21 cellular contexts compared by ENCODE assay signal in genomic region chr7:33632322-33632721, GRCh38.
DNase-seq lines count a peak whose midpoint lies in the region; ATAC-seq and TF ChIP-seq lines count a peak whose summit lies in the region.
"Had no signal": no experiment of that assay in that cellular context is flagged by ENCODE, and none has a peak within 500 bp of the region (broad histone marks: within the 10 kb centered on the region; RNA-seq: fewer than 3 reads in every experiment).

No MANE protein-coding gene starts in this region.

- no peak overlapping the region for H3K27ac ChIP-seq in GM23338 (ENCODE audit: low read depth)
- peak overlapping the region; percentile 92 for H3K27ac ChIP-seq in neural progenitor cell
- no peak overlapping the region for H3K27ac ChIP-seq in osteoblast (ENCODE audit: low read depth, low read length)
- no peak overlapping the region for H3K27ac ChIP-seq in esophagus muscularis mucosa (replicated peaks in 1 of 4)
- no peak overlapping the region for H3K27ac ChIP-seq in CD8-positive, alpha-beta T cell (ENCODE audit: low read depth, low read length)
- H3K27ac ChIP-seq: BLaER1 treated with 17β-estradiol and CSF1 and Interleukin-3, amounts not matched to agents 10 nM and 100 nM; C4-2B had no signal

- 98% methylated on average over 24 of the region's 24 CpGs for WGBS in esophagus muscularis mucosa

- H3K4me1 ChIP-seq in GM23338 (ENCODE audit: insufficient read depth) (no peaks in the 10 kb centered on the region; the same call in 1 of the 2 replicates), neural progenitor cell (peaks cover 56% of the 10 kb centered on the region), osteoblast (ENCODE audit: insufficient read depth, low read length) (no peaks in the 10 kb centered on the region), esophagus muscularis mucosa (peaks cover 0 to 3% (median 0%) of the 10 kb centered on the region in 4 donors)
- no peaks in the 10 kb centered on the region for H3K4me1 ChIP-seq in CD8-positive, alpha-beta T cell (ENCODE audit: insufficient read depth, low read length)
- H3K4me1 ChIP-seq: BLaER1 treated with 17β-estradiol and CSF1 and Interleukin-3, amounts not matched to agents 10 nM and 100 nM had no signal

- DNase-seq in GM06990 (ENCODE audit: extremely low read depth, insufficient read length), result peak; percentile 1
- DNase-seq in GM23338 (ENCODE audit: low spot score), result no peak
- DNase-seq in neural progenitor cell (ENCODE audit: low spot score), result peak; percentile 42
- DNase-seq in osteoblast (ENCODE audit: insufficient read length, low spot score, missing footprints), result peak; percentile 36
- DNase-seq in esophagus muscularis mucosa (ENCODE audit: extremely low spot score), result no peak
- DNase-seq in CD8-positive, alpha-beta T cell, result no peak
- no peak for DNase-seq in NCI-H2029 treated with DMSO at 0.1 percent for 48 hours (lab: John Stamatoyannopoulos, UW)
- DNase-seq: 8988T; ACHN; CD4-positive, alpha-beta T cell; CD8-positive, alpha-beta memory T cell; COR-L47; DMS 273 treated with DMSO at 0.1 percent for 48 hours; DMS153; DMS53; DMS79; DND-41; EL; GDM1 had no signal

- no peak overlapping the region for H3K27ac Mint-ChIP-seq in GM23338
- H3K27ac Mint-ChIP-seq in neural progenitor cell, result no peak overlapping the region
- no peak overlapping the region for H3K27ac Mint-ChIP-seq in CD8-positive, alpha-beta T cell
- H3K27ac Mint-ChIP-seq: CD4-positive, alpha-beta T cell; CD8-positive, alpha-beta memory T cell had no signal

- H3K36me3 Mint-ChIP-seq in GM23338 (ENCODE audit: low read depth) (no peaks in the 10 kb centered on the region; the same call in 2 of the 3 replicates), neural progenitor cell (no peaks in the 10 kb centered on the region)
- H3K36me3 Mint-ChIP-seq in CD8-positive, alpha-beta T cell, result peaks cover 3% of the 10 kb centered on the region

- ATAC-seq in GM23338, result peak; percentile 49
- no peak for ATAC-seq in CD8-positive, alpha-beta T cell

- no peaks in the 10 kb centered on the region for H3K27me3 Mint-ChIP-seq in GM23338 (ENCODE audit: insufficient read depth, low read depth, poor library complexity)
- H3K27me3 Mint-ChIP-seq in neural progenitor cell (ENCODE audit: insufficient read depth, low read depth), result peaks cover 2% of the 10 kb centered on the region
- H3K27me3 Mint-ChIP-seq in CD8-positive, alpha-beta T cell (ENCODE audit: low read depth), result no peaks in the 10 kb centered on the region
- H3K27me3 Mint-ChIP-seq: CD4-positive, alpha-beta T cell; CD8-positive, alpha-beta memory T cell had no signal

- intact Hi-C loops in esophagus muscularis mucosa (cut with DNase I), result no loop called here
- intact Hi-C loops in CD8-positive, alpha-beta T cell (cut with DNase I, micrococcal nuclease), result no loop called here

- no peak for TF ChIP-seq POLR2A in esophagus muscularis mucosa (IDR thresholded peaks at IDR 0.05; ENCODE audit: low read depth)

- H3K27me3 ChIP-seq in GM06990 (replicated peaks; ENCODE audit: control insufficient read depth, insufficient read depth, low read length) (no peaks in the 10 kb centered on the region), GM23338 (ENCODE audit: insufficient read depth) (no peaks in the 10 kb centered on the region), neural progenitor cell (no peaks in the 10 kb centered on the region), osteoblast (ENCODE audit: insufficient read depth, low read length) (no peaks in the 10 kb centered on the region), esophagus muscularis mucosa (no peaks in the 10 kb centered on the region)
- no peaks in the 10 kb centered on the region for H3K27me3 ChIP-seq in CD8-positive, alpha-beta T cell (ENCODE audit: insufficient read depth, low read length)
- H3K27me3 ChIP-seq: BLaER1 treated with 17β-estradiol and CSF1 and Interleukin-3, amounts not matched to agents 10 nM and 100 nM had no signal

- no peaks in the 10 kb centered on the region for H3K79me2 ChIP-seq in GM23338 (replicated peaks; ENCODE audit: insufficient read depth)
- H3K79me2 ChIP-seq in neural progenitor cell (ENCODE audit: low read depth), result no peaks in the 10 kb centered on the region
- no peaks in the 10 kb centered on the region for H3K79me2 ChIP-seq in osteoblast (ENCODE audit: insufficient read depth, low read length)

- H3K4me3 Mint-ChIP-seq in GM23338 (no peak overlapping the region), neural progenitor cell (no peak overlapping the region)
- no peak overlapping the region for H3K4me3 Mint-ChIP-seq in CD8-positive, alpha-beta T cell
- H3K4me3 Mint-ChIP-seq: CD4-positive, alpha-beta T cell; CD8-positive, alpha-beta memory T cell had no signal

- H4K20me1 ChIP-seq in GM23338 (replicated peaks; ENCODE audit: insufficient read depth) (no peaks in the 10 kb centered on the region), neural progenitor cell (ENCODE audit: low read depth) (no peaks in the 10 kb centered on the region), osteoblast (ENCODE audit: insufficient read depth, low read length) (no peaks in the 10 kb centered on the region)
- H4K20me1 ChIP-seq: BLaER1 treated with 17β-estradiol and CSF1 and Interleukin-3, amounts not matched to agents 10 nM and 100 nM had no signal

- 0 out of 2 replicates have a peak, but pooled peaks cover 6% of the 10 kb centered on the region for H3K9me2 ChIP-seq in GM23338 (ENCODE audit: insufficient read depth)

- H3K4me2 ChIP-seq in GM23338, result no peak overlapping the region
- peak overlapping the region; percentile 33 for H3K4me2 ChIP-seq in neural progenitor cell
- H3K4me2 ChIP-seq in osteoblast (ENCODE audit: insufficient read depth, low read length), result no peak overlapping the region
- H3K4me2 ChIP-seq: BLaER1 treated with 17β-estradiol and CSF1 and Interleukin-3, amounts not matched to agents 10 nM and 100 nM had no signal

- H3K4me3 ChIP-seq in GM06990 (replicated peaks; ENCODE audit: low read depth, low read length) (no peak overlapping the region), GM23338 (no peak overlapping the region), neural progenitor cell (no peak overlapping the region), osteoblast (ENCODE audit: insufficient read depth, low read length) (no peak overlapping the region), esophagus muscularis mucosa (no peak overlapping the region)
- no peak overlapping the region for H3K4me3 ChIP-seq in CD8-positive, alpha-beta T cell (ENCODE audit: low read depth, low read length)
- H3K4me3 ChIP-seq: BLaER1 treated with 17β-estradiol and CSF1 and Interleukin-3, amounts not matched to agents 10 nM and 100 nM had no signal

- CTCF ChIA-PET in CD8-positive, alpha-beta T cell (lab: Charles Lee), result no interaction called here

- no peaks in the 10 kb centered on the region; the same call in 2 of the 3 replicates for H3K9me3 Mint-ChIP-seq in GM23338
- peaks cover 2% of the 10 kb centered on the region for H3K9me3 Mint-ChIP-seq in neural progenitor cell
- no peaks in the 10 kb centered on the region for H3K9me3 Mint-ChIP-seq in CD8-positive, alpha-beta T cell
- H3K9me3 Mint-ChIP-seq: CD4-positive, alpha-beta T cell; CD8-positive, alpha-beta memory T cell had no signal

- POLR2A ChIA-PET in CD8-positive, alpha-beta T cell (lab: Charles Lee), result no interaction called here

- TF ChIP-seq CTCF in GM06990 (IDR thresholded peaks at IDR 0.05; ENCODE audit: insufficient read depth, low read length, poor library complexity, severe bottlenecking), result no peak
- no peak for TF ChIP-seq CTCF in GM23338 (conservative IDR thresholded peaks at IDR 0.05; ENCODE audit: low read depth in 2 of 2)
- TF ChIP-seq CTCF in neural progenitor cell (IDR thresholded peaks at IDR 0.05), result no peak
- TF ChIP-seq CTCF in osteoblast (IDR thresholded peaks at IDR 0.05; ENCODE audit: extremely low read depth, low read depth, low read length), result no peak
- TF ChIP-seq CTCF in esophagus muscularis mucosa (IDR thresholded peaks at IDR 0.05), result no peak
- no peak for TF ChIP-seq CTCF in CD8-positive, alpha-beta T cell (IDR thresholded peaks at IDR 0.05)

- H3K9me3 ChIP-seq in neural progenitor cell (ENCODE audit: low read depth), result no peaks in the 10 kb centered on the region
- H3K9me3 ChIP-seq in osteoblast (ENCODE audit: low read depth, low read length), result no peaks in the 10 kb centered on the region
- no peaks in the 10 kb centered on the region for H3K9me3 ChIP-seq in esophagus muscularis mucosa
- no peaks in the 10 kb centered on the region for H3K9me3 ChIP-seq in CD8-positive, alpha-beta T cell (ENCODE audit: low read length)

- no peak overlapping the region for H3K9ac ChIP-seq in neural progenitor cell
- H3K9ac ChIP-seq: BLaER1 treated with 17β-estradiol and CSF1 and Interleukin-3, amounts not matched to agents 10 nM and 100 nM had no signal

- TF ChIP-seq EP300 in esophagus muscularis mucosa (IDR thresholded peaks at IDR 0.05), result no peak

- no peak overlapping the region for H2AFZ ChIP-seq in GM23338
- H2AFZ ChIP-seq in neural progenitor cell (replicated peaks), result no peak overlapping the region
- no peak overlapping the region for H2AFZ ChIP-seq in osteoblast (ENCODE audit: low read length)

- no peaks in the 10 kb centered on the region for H3F3A ChIP-seq in GM23338 (replicated peaks; ENCODE audit: low read depth)
- peaks cover 33% of the 10 kb centered on the region for H3F3A ChIP-seq in neural progenitor cell (ENCODE audit: low read depth)

- H3K36me3 ChIP-seq in GM06990 (ENCODE audit: control insufficient read depth, insufficient read depth, low read length) (no peaks in the 10 kb centered on the region), GM23338 (ENCODE audit: insufficient read depth) (no peaks in the 10 kb centered on the region), neural progenitor cell (no peaks in the 10 kb centered on the region), osteoblast (ENCODE audit: insufficient read depth, low read length) (no peaks in the 10 kb centered on the region), esophagus muscularis mucosa (peaks cover 0 to 3% (median 0%) of the 10 kb centered on the region in 4 donors)
- H3K36me3 ChIP-seq in CD8-positive, alpha-beta T cell (ENCODE audit: insufficient read depth, low read length), result no peaks in the 10 kb centered on the region
- H3K36me3 ChIP-seq: BLaER1 treated with 17β-estradiol and CSF1 and Interleukin-3, amounts not matched to agents 10 nM and 100 nM had no signal

- H3K4me1 Mint-ChIP-seq in GM23338 (peaks cover 14% of the 10 kb centered on the region), neural progenitor cell (peaks cover 23% of the 10 kb centered on the region)
- no peaks in the 10 kb centered on the region for H3K4me1 Mint-ChIP-seq in CD8-positive, alpha-beta T cell (ENCODE audit: low read depth)
- H3K4me1 Mint-ChIP-seq: CD8-positive, alpha-beta memory T cell had no signal

TF ChIP-seq in GM23338, 12 proteins besides CTCF, POLR2A, EP300 and RAD21 (continues in another document):
- TF ChIP-seq JUNB (IDR thresholded peaks at IDR 0.05; ENCODE audit: unreplicated experiment) (no peak), ETS1 (IDR thresholded peaks at IDR 0.05) (no peak)

Comparison
In these comparisons a context has a peak if more than half of its experiments do, and no peak if none do; other contexts are left out.
1. DNase-seq: peak in GM06990 (single experiment), neural progenitor cell (single experiment) and osteoblast (single experiment); none in GM23338 (single experiment), esophagus muscularis mucosa (single experiment), CD8-positive, alpha-beta T cell (0 of 7) and NCI-H2029 treated with DMSO at 0.1 percent for 48 hours (single experiment).